Comparison of ENCODE assay signal across 6 cellular contexts in genomic region chr1:54538538-54538937, GRCh38.
"Had no signal": no experiment of that assay in that cellular context is flagged by ENCODE, and none has a peak within 500 bp of the region (broad histone marks: within the 10 kb centered on the region; RNA-seq: fewer than 3 reads in every experiment).

No MANE protein-coding gene starts in this region.

- H2AFZ ChIP-seq: GM23248 had no signal

- H3K27ac Mint-ChIP-seq: H9 had no signal

- H3K27ac ChIP-seq: GM23248, HL-60 had no signal

- DNase-seq: GM23248, H9, HCEC 1CT, IMR-90 had no signal

- H3K4me3 Mint-ChIP-seq: H9 had no signal

- H3K4me3 ChIP-seq: GM23248, K562 had no signal

- ATAC-seq: K562 had no signal

- H3K9ac ChIP-seq: GM23248 had no signal
